Comparison of ENCODE assay signal across 8 cellular contexts in the genomic region with DNA sequence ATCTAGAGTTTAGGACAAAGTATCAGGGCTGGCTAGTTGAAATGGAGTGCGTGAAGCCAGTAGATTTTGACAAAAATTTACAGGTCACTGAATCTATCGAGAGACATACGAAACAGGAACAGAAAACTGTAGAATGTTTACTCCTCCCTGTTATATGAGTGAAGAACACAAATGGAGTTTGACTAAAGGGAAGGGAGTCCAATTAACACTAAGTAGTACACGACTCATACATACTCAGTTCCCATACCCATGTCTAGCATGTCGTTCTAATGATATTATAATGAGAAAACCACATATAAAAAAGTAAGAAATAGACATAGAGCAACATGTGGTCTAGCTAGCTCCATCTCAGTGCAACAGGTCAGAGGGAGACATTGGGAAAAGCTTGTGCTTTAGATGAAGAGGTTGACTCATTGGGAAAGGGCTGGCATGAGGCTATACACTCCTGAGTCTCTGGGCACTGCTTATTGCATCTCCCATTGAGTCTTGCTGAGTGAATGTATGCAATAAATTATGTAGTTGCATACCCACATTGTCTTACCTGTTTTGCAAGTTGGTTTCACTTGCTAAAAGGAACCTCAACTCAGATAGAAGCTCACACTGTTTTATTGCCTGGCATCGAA. TPM values are rescaled to one million over a fixed set of nuclear protein-coding genes. Genes with fewer than 3 reads are reported as not detected.
A peak's percentile ranks its signal among the peaks of the same experiment; 100 is the strongest.
DNase-seq lines count a peak whose midpoint lies in the region; TF ChIP-seq lines count a peak whose summit lies in the region.

No MANE protein-coding gene starts in this region.

- no peak overlapping the region for H2AFZ ChIP-seq in H9 (ENCODE audit: low read length)
- peak overlapping the region; percentile 34 for H2AFZ ChIP-seq in neural progenitor cell (replicated peaks)

- no peaks in the 10 kb centered on the region for H3K79me2 ChIP-seq in H9 (ENCODE audit: insufficient read depth, low read length)
- H3K79me2 ChIP-seq in neural progenitor cell (ENCODE audit: low read depth), result no peaks in the 10 kb centered on the region

- no peak overlapping the region for H3T11ph ChIP-seq in H9 (ENCODE audit: low read length)

- no peaks in the 10 kb centered on the region for H3K23me2 ChIP-seq in H9 (ENCODE audit: insufficient read length, low read depth, low read length, poor library complexity, severe bottlenecking)

- no peak overlapping the region for H2BK12ac ChIP-seq in H9 (ENCODE audit: insufficient read length, low read depth, low read length)

- no peak overlapping the region for H4K91ac ChIP-seq in H9 (ENCODE audit: insufficient read length, low read depth, low read length)

- H3K4me2 ChIP-seq in H9 (ENCODE audit: insufficient read depth, insufficient read length, low read length), result no peak overlapping the region
- no peak overlapping the region for H3K4me2 ChIP-seq in neural progenitor cell

- H3K27ac Mint-ChIP-seq in H9 (no peak overlapping the region), neural progenitor cell (no peak overlapping the region), chondrocyte (ENCODE audit: unreplicated experiment) (no peak overlapping the region)

- H3K27ac ChIP-seq in H9 (ENCODE audit: insufficient read length, low read depth, low read length) (no peak overlapping the region), neural progenitor cell (no peak overlapping the region)

- H3K14ac ChIP-seq in H9 (ENCODE audit: insufficient read depth, low read length), result no peak overlapping the region

- H2BK20ac ChIP-seq in H9 (ENCODE audit: low read depth, low read length, poor library complexity, severe bottlenecking), result no peak overlapping the region

- TF ChIP-seq CTCF in H9 (conservative IDR thresholded peaks at IDR 0.05) (no peak), LNCaP clone FGC (IDR thresholded peaks at IDR 0.05; ENCODE audit: control insufficient read depth, extremely low read depth, insufficient read depth) (no peak), neural progenitor cell (IDR thresholded peaks at IDR 0.05) (no peak), chondrocyte (IDR thresholded peaks at IDR 0.05) (no peak)

- H3K9ac ChIP-seq in H9 (ENCODE audit: extremely low read depth, insufficient read length, low read length) (no peak overlapping the region), neural progenitor cell (no peak overlapping the region)

- no CpG with 5 or more reads among the region's 6 CpGs for WGBS in H9 (ENCODE audit: extremely low coverage, insufficient read length, low lambda C conversion rate)

- H3K56ac ChIP-seq in H9 (ENCODE audit: insufficient read length, low read depth, low read length), result no peak overlapping the region

- no peak overlapping the region for H4K5ac ChIP-seq in H9 (ENCODE audit: insufficient read length, low read depth, low read length)

- H3K18ac ChIP-seq in H9 (ENCODE audit: insufficient read length, low read depth, low read length), result no peak overlapping the region

- H4K20me1 ChIP-seq in H9 (ENCODE audit: control insufficient read depth, insufficient read depth, insufficient read length), result no peaks in the 10 kb centered on the region
- no peaks in the 10 kb centered on the region for H4K20me1 ChIP-seq in neural progenitor cell (ENCODE audit: low read depth)

- peak overlapping the region; percentile 62 for H2AK5ac ChIP-seq in H9 (ENCODE audit: insufficient read length, low read length)

- no peak overlapping the region for H2BK5ac ChIP-seq in H9 (ENCODE audit: insufficient read length, low read length)

- H3K36me3 Mint-ChIP-seq in H9 (ENCODE audit: insufficient read depth in 1 of 3, low read depth in 3 of 3) (no peaks in the 10 kb centered on the region), neural progenitor cell (no peaks in the 10 kb centered on the region), chondrocyte (ENCODE audit: low read depth) (peaks cover 25% of the 10 kb centered on the region)

- no peaks in the 10 kb centered on the region; a peak in 1 of 5 replicates for H3K9me3 Mint-ChIP-seq in H9
- no peaks in the 10 kb centered on the region for H3K9me3 Mint-ChIP-seq in neural progenitor cell
- no peaks in the 10 kb centered on the region for H3K9me3 Mint-ChIP-seq in chondrocyte (ENCODE audit: low read depth)

- H3K4me1 ChIP-seq in H9 (ENCODE audit: insufficient read depth, low read length) (peaks cover 7% of the 10 kb centered on the region; the same call in 1 of the 2 replicates), neural progenitor cell (peaks cover 30% of the 10 kb centered on the region)

- H2BK120ac ChIP-seq in H9 (ENCODE audit: low read depth, low read length, poor library complexity, severe bottlenecking), result no peak overlapping the region

- H2BK15ac ChIP-seq in H9 (ENCODE audit: low read depth, low read length), result no peak overlapping the region

- H3K4me3 Mint-ChIP-seq in H9 (no peak overlapping the region), neural progenitor cell (no peak overlapping the region), chondrocyte (ENCODE audit: unreplicated experiment) (no peak overlapping the region)

- H3F3A ChIP-seq in neural progenitor cell (ENCODE audit: low read depth), result no peaks in the 10 kb centered on the region

- H4K8ac ChIP-seq in H9 (replicated peaks; ENCODE audit: insufficient read length, low read depth, low read length), result no peak overlapping the region

- H3K9me3 ChIP-seq in H9 (ENCODE audit: control insufficient read depth, low read depth, low read length) (no peaks in the 10 kb centered on the region), neural progenitor cell (ENCODE audit: low read depth) (no peaks in the 10 kb centered on the region)

- peak; percentile 11 for DNase-seq in NCI-H82 (lab: John Stamatoyannopoulos, UW)
- DNase-seq in NCI-H82 treated with DMSO at 0.1 percent for 48 hours (lab: John Stamatoyannopoulos, UW; ENCODE audit: unreplicated experiment), result no peak
- DNase-seq in H9, result no peak
- peak; percentile 71 for DNase-seq in LNCaP clone FGC (ENCODE audit: low read depth)
- no peak for DNase-seq in neural progenitor cell (ENCODE audit: low spot score)
- DNase-seq in chondrocyte (ENCODE audit: low spot score), result no peak
- no peak for DNase-seq in DMS 273 treated with DMSO at 0.1 percent for 48 hours (lab: John Stamatoyannopoulos, UW)
- no peak for DNase-seq in activated CD8-positive, alpha-beta memory T cell treated with anti-CD3 and anti-CD28 coated beads, Interleukin-2, amount 50 U/mL, for 4 hours

- no peak overlapping the region for H3K4ac ChIP-seq in H9 (ENCODE audit: low read depth, low read length)

- H3K36me3 ChIP-seq in neural progenitor cell, result no peaks in the 10 kb centered on the region

- H3K4me1 Mint-ChIP-seq in H9, result peaks cover 14 to 16% of the 10 kb centered on the region in 2 experiments
- H3K4me1 Mint-ChIP-seq in neural progenitor cell, result peaks cover 50% of the 10 kb centered on the region
- H3K4me1 Mint-ChIP-seq in chondrocyte (ENCODE audit: low read depth), result peaks cover 25% of the 10 kb centered on the region

- H3K4me3 ChIP-seq in LNCaP clone FGC (ENCODE audit: low read depth, low read length) (no peak overlapping the region), neural progenitor cell (no peak overlapping the region)

- H3K79me1 ChIP-seq in H9 (ENCODE audit: insufficient read depth, low read depth, low read length, poor library complexity, severe bottlenecking), result no peaks in the 10 kb centered on the region

- H3K27me3 ChIP-seq in H9 (ENCODE audit: insufficient read depth, low read length) (no peaks in the 10 kb centered on the region), neural progenitor cell (no peaks in the 10 kb centered on the region)

- H3K23ac ChIP-seq in H9 (ENCODE audit: insufficient read length, low read depth, low read length), result no peak overlapping the region

- no peaks in the 10 kb centered on the region for H3K27me3 Mint-ChIP-seq in H9 (ENCODE audit: low read depth)
- H3K27me3 Mint-ChIP-seq in neural progenitor cell (ENCODE audit: insufficient read depth, low read depth), result no peaks in the 10 kb centered on the region
- H3K27me3 Mint-ChIP-seq in chondrocyte (ENCODE audit: low read depth), result no peaks in the 10 kb centered on the region

RNA-seq across cellular contexts. Expression of a gene that starts 43.5 kb away (rescaled TPM):
- total RNA-seq in H9 (2021), result 5.2 and 6.1 TPM in 2 replicates
- 1.4 and 1.7 TPM in 2 replicates for total RNA-seq in neural progenitor cell (ENCODE audit: low replicate concordance)
- 176 to 179 TPM (median 177 TPM) in 3 replicates for total RNA-seq in chondrocyte

Comparison
In these comparisons a context has a peak if more than half of its experiments do, and no peak if none do; other contexts are left out.
1. DNase-seq: peak in NCI-H82 (single experiment) and LNCaP clone FGC (single experiment); none in NCI-H82 treated with DMSO at 0.1 percent for 48 hours (single experiment), H9 (single experiment), neural progenitor cell (single experiment), chondrocyte (single experiment), DMS 273 treated with DMSO at 0.1 percent for 48 hours (single experiment) and activated CD8-positive, alpha-beta memory T cell treated with anti-CD3 and anti-CD28 coated beads, Interleukin-2, amount 50 U/mL, for 4 hours (single experiment).
2. RNA of a gene that starts 43.5 kb away (total RNA-seq): 176 to 179 TPM in chondrocyte; 5.2 to 6.1 TPM in H9 and 1.4 to 1.7 TPM in neural progenitor cell; every median in the first group is over 10 times any median in the second.